12 cellular contexts compared by ENCODE assay signal in genomic region chr17:28118362-28118761, GRCh38.
DNase-seq lines count a peak whose midpoint lies in the region; ATAC-seq, FAIRE-seq and TF ChIP-seq lines count a peak whose summit lies in the region.
"Had no signal": no experiment of that assay in that cellular context is flagged by ENCODE, and none has a peak within 500 bp of the region (broad histone marks: within the 10 kb centered on the region; RNA-seq: fewer than 3 reads in every experiment).

No MANE protein-coding gene starts in this region.

- H3K4me3 ChIP-seq in CD8-positive, alpha-beta memory T cell (ENCODE audit: low read length), result no peak overlapping the region
- H3K4me3 ChIP-seq in NB4 (ENCODE audit: low read depth, low read length), result no peak overlapping the region
- no peak overlapping the region for H3K4me3 ChIP-seq in K562
- H3K4me3 ChIP-seq: HAP-1, stomach had no signal

- peaks cover 25 to 42% (median 30%) of the 10 kb centered on the region in 3 donors for H3K4me1 Mint-ChIP-seq in CD8-positive, alpha-beta memory T cell
- peaks cover 19% of the 10 kb centered on the region for H3K4me1 Mint-ChIP-seq in nephron

- POLR2A ChIA-PET in CD8-positive, alpha-beta memory T cell (lab: Charles Lee), result no interaction called here
- POLR2A ChIA-PET in K562 (lab: Yijun Ruan, JAX), result no interaction called here

- intact Hi-C loops in K562 (cut with micrococcal nuclease), result no loop called here

- no peak for DNase-seq in CD8-positive, alpha-beta memory T cell
- peak; percentile 40 for DNase-seq in NB4 (ENCODE audit: low read depth)
- DNase-seq in K562 (ENCODE audit: extremely low read depth in 1 of 4, low spot score in 3 of 4), result no peak
- DNase-seq in HTR-8/SVneo (ENCODE audit: insufficient read length, low spot score), result no peak
- DNase-seq: mammary epithelial cell, NCI-H1417 treated with DMSO at 0.1 percent for 48 hours, stomach had no signal

- peaks cover 0 to 2% (median 0%) of the 10 kb centered on the region in 5 donors for H3K9me3 Mint-ChIP-seq in CD8-positive, alpha-beta memory T cell
- H3K9me3 Mint-ChIP-seq in nephron, result no peaks in the 10 kb centered on the region

- no peak overlapping the region; the same call in 1 of the 2 replicates for H2AFZ ChIP-seq in K562 (ENCODE audit: low read depth, low read length)

- ATAC-seq in K562 (no peak), GM21390 (IDR thresholded peaks at IDR 0.05; ENCODE audit: unreplicated experiment) (no peak), HG02981 (IDR thresholded peaks at IDR 0.05; ENCODE audit: unreplicated experiment) (no peak), HG02973 (IDR thresholded peaks at IDR 0.05; ENCODE audit: unreplicated experiment) (no peak)

- no peak for TF ChIP-seq EP300 in K562 (IDR thresholded peaks at IDR 0.05; ENCODE audit: low read length)

- H3K27ac Mint-ChIP-seq in CD8-positive, alpha-beta memory T cell, result peak overlapping the region in 6 of 8 donors; percentile 1 to 82 (median 71)
- peak overlapping the region; percentile 77 to 93 (median 78) for H3K27ac Mint-ChIP-seq in nephron

- H3K9me1 ChIP-seq in K562 (ENCODE audit: control insufficient read depth, insufficient read depth, low read length), result no peaks in the 10 kb centered on the region

- CTCF ChIA-PET in CD8-positive, alpha-beta memory T cell (lab: Charles Lee), result no interaction called here
- CTCF ChIA-PET in K562 (lab: Yijun Ruan, JAX; ENCODE audit: low intra/inter-chr PET ratio), result no interaction called here

- no peaks in the 10 kb centered on the region for H4K20me1 ChIP-seq in K562 (replicated peaks; ENCODE audit: control insufficient read depth, insufficient read depth, low read length)

- no peaks in the 10 kb centered on the region for H3K27me3 Mint-ChIP-seq in CD8-positive, alpha-beta memory T cell
- H3K27me3 Mint-ChIP-seq in nephron (ENCODE audit: low read depth), result no peaks in the 10 kb centered on the region

- no peak overlapping the region for H3K27ac ChIP-seq in CD8-positive, alpha-beta memory T cell (ENCODE audit: low read depth, low read length)
- H3K27ac ChIP-seq in K562 (ENCODE audit: extremely low read depth, low read depth, low read length), result no peak overlapping the region
- H3K27ac ChIP-seq: stomach had no signal

- no TSS peak for BruUV-seq in K562 (replicated peaks; lab: Mats Ljungman, UMichigan)

- H3K36me3 Mint-ChIP-seq in CD8-positive, alpha-beta memory T cell, result peaks cover 6 to 12% (median 9%) of the 10 kb centered on the region in 3 donors
- peaks cover 10% of the 10 kb centered on the region for H3K36me3 Mint-ChIP-seq in nephron (ENCODE audit: low read depth)

- H3K4me2 ChIP-seq in K562 (ENCODE audit: insufficient read depth, low read length), result no peak overlapping the region

- WGBS in K562 (ENCODE audit: insufficient coverage, low coverage, missing lambda C conversion rate), result 13% methylated on average over 1 of the region's 1 CpG

- no peaks in the 10 kb centered on the region for H3K27me3 ChIP-seq in CD8-positive, alpha-beta memory T cell (ENCODE audit: insufficient read depth, low read length, poor library complexity, severe bottlenecking)
- no peaks in the 10 kb centered on the region for H3K27me3 ChIP-seq in K562 (ENCODE audit: control insufficient read depth in 2 of 2, insufficient read depth in 2 of 2, low read length in 2 of 2)
- H3K27me3 ChIP-seq: stomach had no signal

- no peak for TF ChIP-seq POLR2A in NB4 (IDR thresholded peaks at IDR 0.05; ENCODE audit: extremely low read depth, insufficient read length)
- no peak for TF ChIP-seq POLR2A in K562 (conservative IDR thresholded peaks at IDR 0.05)

- H3K9me3 ChIP-seq in CD8-positive, alpha-beta memory T cell (ENCODE audit: low read length), result no peaks in the 10 kb centered on the region
- no peaks in the 10 kb centered on the region for H3K9me3 ChIP-seq in K562 (replicated peaks; ENCODE audit: control insufficient read depth, insufficient read depth, low read depth, low read length)
- H3K9me3 ChIP-seq: HAP-1, stomach had no signal

- peak overlapping the region in 6 of 7 donors; percentile 17 to 65 (median 34) for H3K4me3 Mint-ChIP-seq in CD8-positive, alpha-beta memory T cell
- H3K4me3 Mint-ChIP-seq in nephron, result no peak overlapping the region

- no peak for TF ChIP-seq RAD21 in K562 (CRISPR knock-in tag; conservative IDR thresholded peaks at IDR 0.05 in 1 of 2, IDR thresholded peaks at IDR 0.05 in 1 of 2)

- no peak overlapping the region for H3K9ac ChIP-seq in K562 (ENCODE audit: insufficient read depth in 1 of 2, low read depth in 2 of 2, low read length in 2 of 2)

- FAIRE-seq in K562 (lab: Jason Lieb, UNC) (no peak), HTR-8/SVneo (lab: Jason Lieb, UNC) (no peak)

- TF ChIP-seq CTCF in NB4 (IDR thresholded peaks at IDR 0.05; ENCODE audit: low read depth, low read length), result no peak
- TF ChIP-seq CTCF in K562 (IDR thresholded peaks at IDR 0.05 in 2 of 3, conservative IDR thresholded peaks at IDR 0.05 in 1 of 3; ENCODE audit: insufficient read depth in 2 of 3, low read depth in 1 of 3, low read length in 3 of 3), result no peak
- no peak for TF ChIP-seq CTCF in nephron (IDR thresholded peaks at IDR 0.05; ENCODE audit: unreplicated experiment in 3 of 3)

- H3K79me2 ChIP-seq in K562 (ENCODE audit: control insufficient read depth, insufficient read depth, low read length), result peaks cover 30% of the 10 kb centered on the region

- no peaks in the 10 kb centered on the region for H3K36me3 ChIP-seq in CD8-positive, alpha-beta memory T cell (ENCODE audit: insufficient read depth, low read length)
- H3K36me3 ChIP-seq in K562 (ENCODE audit: control insufficient read depth, insufficient read depth, low read length), result peaks cover 11% of the 10 kb centered on the region; the same call in 2 of the 3 replicates

- in situ Hi-C loops in K562 (cut with MboI), result no loop called here

- peaks cover 21% of the 10 kb centered on the region for H3K4me1 ChIP-seq in CD8-positive, alpha-beta memory T cell (ENCODE audit: insufficient read depth, low read length)
- peaks cover 8 to 16% of the 10 kb centered on the region in 2 experiments; a peak in 4 of 5 replicates for H3K4me1 ChIP-seq in K562 (replicated peaks in 1 of 2; ENCODE audit: control insufficient read depth in 2 of 2, insufficient read depth in 2 of 2, low read length in 2 of 2)

TF ChIP-seq in K562, 482 proteins besides CTCF, POLR2A, EP300 and RAD21:
- TF ChIP-seq ZNF316 (IDR thresholded peaks at IDR 0.05) (peak; percentile 50), MYC (IDR thresholded peaks at IDR 0.05; ENCODE audit: low read depth, low read length) (no peak), MYC (CRISPR knock-in tag; IDR thresholded peaks at IDR 0.05; ENCODE audit: borderline replicate concordance, low read depth) (no peak), MEIS2 (IDR thresholded peaks at IDR 0.05; ENCODE audit: partially characterized antibody) (peak; percentile 48)

Comparison
In these comparisons a context has a peak if more than half of its experiments do, and no peak if none do; other contexts are left out.
1. H3K4me3 Mint-ChIP-seq: peak in CD8-positive, alpha-beta memory T cell (6 of 7); none in nephron (0 of 3).